ENCODE assay signal across 8 cellular contexts in the genomic region with DNA sequence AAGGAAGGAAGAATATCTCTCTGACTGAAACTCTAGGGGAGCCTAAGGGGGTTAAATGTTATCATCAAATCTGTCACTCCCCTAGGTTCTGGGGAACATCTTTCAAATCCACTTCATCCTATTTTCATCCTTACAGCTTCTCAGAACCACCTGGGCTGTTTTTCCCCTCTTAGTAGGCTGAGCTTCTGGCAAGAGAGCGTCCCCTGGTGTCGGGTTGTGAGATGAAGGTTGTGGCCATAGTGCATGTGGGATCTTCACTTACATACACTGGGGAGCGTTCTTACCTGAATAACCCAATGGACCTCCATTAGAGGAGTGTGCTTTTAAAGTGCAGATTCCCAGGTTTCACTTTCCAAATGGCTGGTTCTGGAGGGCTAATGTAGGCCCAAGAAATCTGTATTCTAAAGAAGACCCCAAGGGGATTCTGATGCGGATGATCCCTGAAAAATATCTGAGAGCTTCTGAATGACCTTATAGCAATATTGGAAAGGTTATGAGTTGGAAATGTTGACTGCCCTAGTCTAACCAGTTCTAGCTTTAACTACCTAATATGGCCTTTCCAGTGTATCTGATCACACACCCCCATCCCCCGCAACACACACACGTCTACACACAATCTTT.
A peak's percentile ranks its signal among the peaks of the same experiment; 100 is the strongest.
DNase-seq lines count a peak whose midpoint lies in the region; ATAC-seq, FAIRE-seq and TF ChIP-seq lines count a peak whose summit lies in the region.

No MANE protein-coding gene starts in this region.

- H3K4me3 ChIP-seq in CD4-positive, CD25-positive, alpha-beta regulatory T cell (ENCODE audit: low read depth, low read length): no peak overlapping the region
- no peak overlapping the region for H3K4me3 ChIP-seq in H1 (ENCODE audit: extremely low read depth in 1 of 4, insufficient read depth in 2 of 4, low read depth in 3 of 4, low read length in 4 of 4)

- no peak overlapping the region for H3K27ac ChIP-seq in CD4-positive, CD25-positive, alpha-beta regulatory T cell (ENCODE audit: insufficient read depth, low read length, poor library complexity, severe bottlenecking)
- no peak overlapping the region for H3K27ac ChIP-seq in H1 (ENCODE audit: low read depth, low read length)

- H4K91ac ChIP-seq in H1 (replicated peaks; ENCODE audit: insufficient read length, low read length): no peak overlapping the region

- H2BK20ac ChIP-seq in H1 (ENCODE audit: low read length): no peak overlapping the region

- no peaks in the 10 kb centered on the region for H3K79me2 ChIP-seq in H1 (ENCODE audit: control insufficient read depth in 1 of 2, insufficient read depth in 2 of 2, low read length in 2 of 2)

- TF ChIP-seq EP300 in H1 (IDR thresholded peaks at IDR 0.05; ENCODE audit: borderline replicate concordance in 1 of 2, low read depth in 2 of 2, low read length in 2 of 2): no peak

- no peaks in the 10 kb centered on the region for H3K79me1 ChIP-seq in H1 (ENCODE audit: low read depth, low read length)

- H2AK5ac ChIP-seq in H1 (ENCODE audit: low read depth, low read length): no peak overlapping the region

- H2BK15ac ChIP-seq in H1 (ENCODE audit: low read length): no peak overlapping the region

- H3K4me2 ChIP-seq in H1 (ENCODE audit: insufficient read depth in 1 of 2, low read depth in 2 of 2, low read length in 2 of 2): no peak overlapping the region

- FAIRE-seq in H1 (lab: Jason Lieb, UNC): peak; percentile 89

- ATAC-seq in CD4-positive, CD25-positive, alpha-beta regulatory T cell (ENCODE audit: low read depth in 2 of 2): no peak
- ATAC-seq in sciatic nerve (no peak), HG02840 (IDR thresholded peaks at IDR 0.05; ENCODE audit: low FRiP score, unreplicated experiment) (no peak)
- ATAC-seq in stimulated activated memory B cell treated with anti-CD40 and anti-IgM and Interleukin-4, amounts not matched to agents 10 μg/mL and 1 μg/mL and 100 μg/mL, for 72 hours: no peak

- peak; percentile 85 to 92 (median 90) for TF ChIP-seq CTCF in H1 (IDR thresholded peaks at IDR 0.05; ENCODE audit: control extremely low read depth in 1 of 3, insufficient read depth in 1 of 3, low read depth in 1 of 3, low read length in 3 of 3)

- no peaks in the 10 kb centered on the region for H3K27me3 Mint-ChIP-seq in CD4-positive, CD25-positive, alpha-beta regulatory T cell
- H3K27me3 Mint-ChIP-seq in stimulated activated memory B cell treated with anti-CD40 and anti-IgM and Interleukin-4, amounts not matched to agents 10 μg/mL and 1 μg/mL and 100 μg/mL, for 72 hours: no peaks in the 10 kb centered on the region

- no peak overlapping the region for H2BK120ac ChIP-seq in H1 (replicated peaks; ENCODE audit: low read depth, low read length)

- intact Hi-C loops in sciatic nerve (cut with DNase I): no loop called here

- no peak overlapping the region for H4K5ac ChIP-seq in H1 (ENCODE audit: insufficient read length, low read depth, low read length)

- no peaks in the 10 kb centered on the region for H3K36me3 Mint-ChIP-seq in CD4-positive, CD25-positive, alpha-beta regulatory T cell
- H3K36me3 Mint-ChIP-seq in stimulated activated memory B cell treated with anti-CD40 and anti-IgM and Interleukin-4, amounts not matched to agents 10 μg/mL and 1 μg/mL and 100 μg/mL, for 72 hours: no peaks in the 10 kb centered on the region

- no peaks in the 10 kb centered on the region for H4K20me1 ChIP-seq in H1 (replicated peaks in 1 of 2; ENCODE audit: control insufficient read depth in 1 of 2, insufficient read depth in 2 of 2, low read length in 2 of 2)

- no peaks in the 10 kb centered on the region for H3K36me3 ChIP-seq in CD4-positive, CD25-positive, alpha-beta regulatory T cell (ENCODE audit: control insufficient read depth, insufficient read depth, low read length)
- no peaks in the 10 kb centered on the region for H3K36me3 ChIP-seq in H1 (ENCODE audit: control insufficient read depth in 2 of 4, insufficient read depth in 4 of 4, low read length in 3 of 4)

- no peak overlapping the region for H3K18ac ChIP-seq in H1 (ENCODE audit: extremely low read depth, low read length)

- H2BK5ac ChIP-seq in H1 (ENCODE audit: low read depth, low read length): no peak overlapping the region

- H3K9me3 ChIP-seq in CD4-positive, CD25-positive, alpha-beta regulatory T cell (ENCODE audit: control insufficient read depth in 2 of 2, low read length in 2 of 2): no peaks in the 10 kb centered on the region
- H3K9me3 ChIP-seq in H1 (ENCODE audit: insufficient read depth in 2 of 2, low read depth in 1 of 2, low read length in 1 of 2): no peaks in the 10 kb centered on the region

- POLR2A ChIA-PET in H1 (lab: Charles Lee; ENCODE audit: partially characterized antibody): no interaction called here

- H3K27ac Mint-ChIP-seq in CD4-positive, CD25-positive, alpha-beta regulatory T cell: no peak overlapping the region
- no peak overlapping the region for H3K27ac Mint-ChIP-seq in stimulated activated memory B cell treated with anti-CD40 and anti-IgM and Interleukin-4, amounts not matched to agents 10 μg/mL and 1 μg/mL and 100 μg/mL, for 72 hours

- in situ Hi-C loops in KBM-7 (cut with MboI; ENCODE audit: low pct_unique_long_range_greater_than_20kb, low sequenced_read_pairs): loop anchor here (25.0 kb wide), 1 partner anchor 881 kb away; no protein-coding TSS in a partner anchor

- H4K8ac ChIP-seq in H1 (ENCODE audit: extremely low read depth, insufficient read depth, low read length): no peak overlapping the region

- H2AFZ ChIP-seq in H1 (ENCODE audit: low read length): no peak overlapping the region; the same call in 1 of the 2 replicates

- no peak overlapping the region for H3K14ac ChIP-seq in H1 (ENCODE audit: insufficient read length)

- no peaks in the 10 kb centered on the region for H3K27me3 ChIP-seq in CD4-positive, CD25-positive, alpha-beta regulatory T cell (ENCODE audit: control insufficient read depth, insufficient read depth, low read length)
- H3K27me3 ChIP-seq in H1 (replicated peaks in 1 of 4; ENCODE audit: control insufficient read depth in 3 of 4, extremely low read depth in 1 of 4, insufficient read depth in 3 of 4, low read length in 3 of 4): no peaks in the 10 kb centered on the region

- no peak overlapping the region for H2BK12ac ChIP-seq in H1 (ENCODE audit: low read depth, low read length)

- DNase-seq in CD4-positive, CD25-positive, alpha-beta regulatory T cell: peak; percentile 11 to 31 (median 26)
- DNase-seq in KBM-7 (peak; percentile 71), H1 (ENCODE audit: low read depth in 1 of 2, low spot score in 2 of 2) (peak; percentile 53 to 82), sciatic nerve (ENCODE audit: low spot score) (peak; percentile 55), MV-4-11 (lab: John Stamatoyannopoulos, UW) (no peak)
- peak; percentile 80 for DNase-seq in activated CD4-positive, alpha-beta T cell treated with anti-CD3 and anti-CD28 coated beads for 48 hours

- TF ChIP-seq RAD21 in H1 (IDR thresholded peaks at IDR 0.05 in 1 of 2, conservative IDR thresholded peaks at IDR 0.05 in 1 of 2; ENCODE audit: low read depth in 2 of 2, low read length in 2 of 2): peak; percentile 93 to 98

- 58% methylated on average over 6 of the region's 6 CpGs; no CpG with 5 or more reads in 1 of the 2 experiments for WGBS in H1 (ENCODE audit: extremely low coverage in 1 of 2, insufficient coverage in 1 of 2, insufficient read length in 1 of 2, insufficient replicate concordance in 2 of 2, low coverage in 1 of 2, low lambda C conversion rate in 2 of 2, missing lambda C conversion rate in 1 of 2), 2 experiments

- H3K4ac ChIP-seq in H1 (replicated peaks; ENCODE audit: insufficient read length, low read depth, low read length): no peak overlapping the region

- H3K4me1 Mint-ChIP-seq in CD4-positive, CD25-positive, alpha-beta regulatory T cell: no peaks in the 10 kb centered on the region
- no peaks in the 10 kb centered on the region for H3K4me1 Mint-ChIP-seq in stimulated activated memory B cell treated with anti-CD40 and anti-IgM and Interleukin-4, amounts not matched to agents 10 μg/mL and 1 μg/mL and 100 μg/mL, for 72 hours

- H3K9ac ChIP-seq in H1 (replicated peaks in 1 of 4; ENCODE audit: extremely low read depth in 1 of 4, low read depth in 3 of 4, low read length in 3 of 4): no peak overlapping the region

- no peaks in the 10 kb centered on the region for H3K9me3 Mint-ChIP-seq in CD4-positive, CD25-positive, alpha-beta regulatory T cell
- no peaks in the 10 kb centered on the region for H3K9me3 Mint-ChIP-seq in stimulated activated memory B cell treated with anti-CD40 and anti-IgM and Interleukin-4, amounts not matched to agents 10 μg/mL and 1 μg/mL and 100 μg/mL, for 72 hours

- no peak overlapping the region for H3K56ac ChIP-seq in H1 (replicated peaks; ENCODE audit: insufficient read length, low read depth, low read length)

- H3K23ac ChIP-seq in H1 (ENCODE audit: insufficient read length): no peak overlapping the region

- CTCF ChIA-PET in H1 (lab: Charles Lee; ENCODE audit: partially characterized antibody): interaction anchor here (0.5 to 5.8 kb wide), 59 partner anchors 9 to 1345 kb away, joined by 3 to 55 read pairs (median 4); no protein-coding TSS in a partner anchor

- no peak overlapping the region for H3K4me3 Mint-ChIP-seq in CD4-positive, CD25-positive, alpha-beta regulatory T cell
- H3K4me3 Mint-ChIP-seq in stimulated activated memory B cell treated with anti-CD40 and anti-IgM and Interleukin-4, amounts not matched to agents 10 μg/mL and 1 μg/mL and 100 μg/mL, for 72 hours: no peak overlapping the region

- no peaks in the 10 kb centered on the region for H3K23me2 ChIP-seq in H1 (ENCODE audit: low read depth, low read length)

- TF ChIP-seq POLR2A in H1 (IDR thresholded peaks at IDR 0.05; ENCODE audit: control extremely low read depth in 1 of 2, low read depth in 2 of 2, low read length in 2 of 2): no peak

- H3K4me1 ChIP-seq in CD4-positive, CD25-positive, alpha-beta regulatory T cell (ENCODE audit: control insufficient read depth, insufficient read depth, low read length, poor library complexity, severe bottlenecking): no peaks in the 10 kb centered on the region
- no peaks in the 10 kb centered on the region for H3K4me1 ChIP-seq in H1 (replicated peaks in 1 of 4; ENCODE audit: control insufficient read depth in 3 of 4, insufficient read depth in 4 of 4, low read length in 3 of 4)

TF ChIP-seq in H1, 55 proteins besides CTCF, POLR2A, EP300 and RAD21:
- TF ChIP-seq, protein P1, sequence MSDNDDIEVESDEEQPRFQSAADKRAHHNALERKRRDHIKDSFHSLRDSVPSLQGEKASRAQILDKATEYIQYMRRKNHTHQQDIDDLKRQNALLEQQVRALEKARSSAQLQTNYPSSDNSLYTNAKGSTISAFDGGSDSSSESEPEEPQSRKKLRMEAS (IDR thresholded peaks at IDR 0.05): no peak
- TF ChIP-seq YY1 (IDR thresholded peaks at IDR 0.05; ENCODE audit: low read depth, low read length): peak; percentile 67; the same call in 1 of the 2 replicates
